ENCODE assay signal across 14 cellular contexts in genomic region chr4:139469869-139470268, GRCh38.
"Had no signal": no experiment of that assay in that cellular context is flagged by ENCODE, and none has a peak within 500 bp of the region (broad histone marks: within the 10 kb centered on the region; RNA-seq: fewer than 3 reads in every experiment).

No MANE protein-coding gene starts in this region.

- H3K27ac Mint-ChIP-seq: activated T-helper 1 cell treated with anti-CD3 and anti-CD28 coated beads, Interleukin-12 subunit alpha, Interleukin-12 subunit beta, Interleukin-2, Interleukin-4 antibody, amounts not matched to agents 30 ng/mL and 10 ng/mL and 1 ng/mL, durations not matched to agents 14 hours and 24 hours and 36 hours; nephron progenitor cell had no signal

- H3K9me3 ChIP-seq: gastroesophageal sphincter, sigmoid colon, tibial artery, vagina had no signal

- H3K4me1 Mint-ChIP-seq: nephron progenitor cell had no signal

- H3K27me3 ChIP-seq: breast epithelium, gastroesophageal sphincter, heart right ventricle, sigmoid colon, tibial artery, vagina had no signal

- ATAC-seq: gastroesophageal sphincter; stimulated activated effector memory CD8-positive, alpha-beta T cell treated with anti-CD3 and anti-CD28 coated beads, Interleukin-12 subunit alpha, Interleukin-12 subunit beta, amount 100 ng/mL, for 72 hours had no signal

- DNase-seq: activated CD4-positive, CD25-positive, alpha-beta regulatory T cell treated with anti-CD3 and anti-CD28 coated beads, Interleukin-2, amount 50 U/mL, for 72 hours; activated naive CD4-positive, alpha-beta T cell; aorta; erythroblast; heart right ventricle; mesenchymal stem cell; nephron progenitor cell; sigmoid colon; tibial artery had no signal

- H3K27ac ChIP-seq: breast epithelium, gastroesophageal sphincter, heart right ventricle, sigmoid colon, tibial artery, vagina had no signal

- H3K4me1 ChIP-seq: breast epithelium, vagina had no signal

- H3K4me3 ChIP-seq: breast epithelium, gastroesophageal sphincter, heart right ventricle, sigmoid colon, tibial artery, vagina had no signal

- H3K36me3 ChIP-seq: breast epithelium had no signal

- H3K4me3 Mint-ChIP-seq: activated T-helper 1 cell treated with anti-CD3 and anti-CD28 coated beads, Interleukin-12 subunit alpha, Interleukin-12 subunit beta, Interleukin-2, Interleukin-4 antibody, amounts not matched to agents 30 ng/mL and 10 ng/mL and 1 ng/mL, durations not matched to agents 14 hours and 24 hours and 36 hours; nephron progenitor cell; stimulated activated effector memory CD8-positive, alpha-beta T cell treated with anti-CD3 and anti-CD28 coated beads, Interleukin-12 subunit alpha, Interleukin-12 subunit beta, amount 100 ng/mL, for 72 hours had no signal
